1 cellular context compared by ENCODE assay signal in genomic region chr3:51982352-51982837, GRCh38.
TF ChIP-seq lines count a peak whose summit lies in the region.

No MANE protein-coding gene starts in this region.

TF ChIP-seq in HepG2, 621 proteins besides CTCF, POLR2A, EP300 and RAD21 (continued from another document and continues in another):
- TF ChIP-seq AFF4 (CRISPR knock-in tag; IDR thresholded peaks at IDR 0.05) (0 out of 2 replicates have a peak, but pooled peaks have one; percentile 49), PAX8 (CRISPR knock-in tag; IDR thresholded peaks at IDR 0.05; ENCODE audit: borderline replicate concordance) (no peak), TOPORS (CRISPR knock-in tag; IDR thresholded peaks at IDR 0.05) (no peak), NBN (conservative IDR thresholded peaks at IDR 0.05) (no peak), ZNF333 (CRISPR knock-in tag; IDR thresholded peaks at IDR 0.05; ENCODE audit: borderline replicate concordance) (no peak), HNF1A (IDR thresholded peaks at IDR 0.05; ENCODE audit: low read depth) (peak; percentile 27; the same call in 1 of the 2 replicates), HNF1A (CRISPR knock-in tag; IDR thresholded peaks at IDR 0.05; ENCODE audit: borderline replicate concordance) (0 out of 2 replicates have a peak, but pooled peaks have one; percentile 21), ZNF496 (CRISPR knock-in tag; IDR thresholded peaks at IDR 0.05; ENCODE audit: insufficient replicate concordance) (no peak), HCFC1 (IDR thresholded peaks at IDR 0.05; ENCODE audit: low read depth, low read length) (0 out of 2 replicates have a peak, but pooled peaks have one; percentile 7), ZNF282 (IDR thresholded peaks at IDR 0.05; ENCODE audit: partially characterized antibody) (no peak), ZNF720 (CRISPR knock-in tag; IDR thresholded peaks at IDR 0.05) (no peak), ZMAT3 (CRISPR knock-in tag; conservative IDR thresholded peaks at IDR 0.05) (peak; percentile 55; the same call in 1 of the 2 replicates), RXRB (CRISPR knock-in tag; IDR thresholded peaks at IDR 0.05; ENCODE audit: borderline replicate concordance) (peak; percentile 84), REPIN1 (CRISPR knock-in tag; IDR thresholded peaks at IDR 0.05; ENCODE audit: borderline replicate concordance, low read depth) (peak; percentile 34), SIX4 (CRISPR knock-in tag; IDR thresholded peaks at IDR 0.05) (no peak), CBX1 (IDR thresholded peaks at IDR 0.05; ENCODE audit: low read depth) (peak; percentile 80), ATRX (CRISPR knock-in tag; IDR thresholded peaks at IDR 0.05; ENCODE audit: borderline replicate concordance) (no peak), ZFP90 (CRISPR knock-in tag; IDR thresholded peaks at IDR 0.05; ENCODE audit: borderline replicate concordance) (no peak; the same call in 1 of the 2 replicates), KMT2A (CRISPR knock-in tag; IDR thresholded peaks at IDR 0.05) (0 out of 2 replicates have a peak, but pooled peaks have one; percentile 54), NFRKB (IDR thresholded peaks at IDR 0.05) (no peak), TFDP1 (CRISPR knock-in tag; IDR thresholded peaks at IDR 0.05; ENCODE audit: borderline replicate concordance) (0 out of 2 replicates have a peak, but pooled peaks have one; percentile 59), ARNTL (CRISPR knock-in tag; IDR thresholded peaks at IDR 0.05) (peak; percentile 49; the same call in 1 of the 2 replicates), HDAC2 (CRISPR knock-in tag; IDR thresholded peaks at IDR 0.05) (peak; percentile 76; the same call in 1 of the 2 replicates), PAXIP1 (CRISPR knock-in tag; conservative IDR thresholded peaks at IDR 0.05) (peak; percentile 84), MAFK (conservative IDR thresholded peaks at IDR 0.05 in 1 of 2, IDR thresholded peaks at IDR 0.05 in 1 of 2; ENCODE audit: low read length in 2 of 2) (peak; percentile 63 to 75), ESRRA (CRISPR knock-in tag; IDR thresholded peaks at IDR 0.05; ENCODE audit: low read depth) (peak; percentile 79; the same call in 1 of the 2 replicates), AGO1 (IDR thresholded peaks at IDR 0.05; ENCODE audit: low read depth, low read length, poor library complexity, severe bottlenecking) (peak; percentile 19), SP1 (IDR thresholded peaks at IDR 0.05) (no peak), SP1 (CRISPR knock-in tag; IDR thresholded peaks at IDR 0.05) (peak; percentile 68), NR2F1 (CRISPR knock-in tag; IDR thresholded peaks at IDR 0.05) (peak; percentile 24 to 73; a peak in 1 of 4 replicates), ZEB1 (IDR thresholded peaks at IDR 0.05; ENCODE audit: insufficient replicate concordance, low read depth) (peak; percentile 81), SP140L (CRISPR knock-in tag; IDR thresholded peaks at IDR 0.05; ENCODE audit: borderline replicate concordance) (no peak), NR2F6 (IDR thresholded peaks at IDR 0.05) (peak; percentile 61), NR2F6 (CRISPR knock-in tag; IDR thresholded peaks at IDR 0.05) (peak; percentile 86), HMGA1 (CRISPR knock-in tag; conservative IDR thresholded peaks at IDR 0.05) (no peak), ZNF124 (CRISPR knock-in tag; IDR thresholded peaks at IDR 0.05) (peak; percentile 67; the same call in 1 of the 2 replicates), ZKSCAN8 (CRISPR knock-in tag; IDR thresholded peaks at IDR 0.05; ENCODE audit: borderline replicate concordance) (no peak), ZMYM3 (CRISPR knock-in tag; IDR thresholded peaks at IDR 0.05) (peak; percentile 62), PAF1 (CRISPR knock-in tag; IDR thresholded peaks at IDR 0.05) (no peak), HNRNPH1 (optimal IDR thresholded peaks at IDR 0.05; ENCODE audit: low read depth, low read length) (no peak), SAP130 (CRISPR knock-in tag; IDR thresholded peaks at IDR 0.05; ENCODE audit: low read depth) (peak; percentile 92), ZNF263 (CRISPR knock-in tag; IDR thresholded peaks at IDR 0.05) (no peak), GPN1 (CRISPR knock-in tag; IDR thresholded peaks at IDR 0.05; ENCODE audit: borderline replicate concordance) (0 out of 2 replicates have a peak, but pooled peaks have one; percentile 10), CBX5 (CRISPR knock-in tag; IDR thresholded peaks at IDR 0.05; ENCODE audit: borderline replicate concordance) (peak; percentile 90; the same call in 1 of the 2 replicates), U2AF1 (optimal IDR thresholded peaks at IDR 0.05; ENCODE audit: low read depth, low read length) (peak; percentile 63), FOXO1 (CRISPR knock-in tag; IDR thresholded peaks at IDR 0.05) (no peak; the same call in 1 of the 2 replicates), CC2D1A (CRISPR knock-in tag; IDR thresholded peaks at IDR 0.05) (no peak), HNRNPUL1 (IDR thresholded peaks at IDR 0.05; ENCODE audit: low read depth, low read length) (no peak), KMT2B (CRISPR knock-in tag; IDR thresholded peaks at IDR 0.05) (peak; percentile 16; the same call in 1 of the 2 replicates), CCDC6 (CRISPR knock-in tag; IDR thresholded peaks at IDR 0.05) (no peak), ZNF580 (CRISPR knock-in tag; IDR thresholded peaks at IDR 0.05; ENCODE audit: borderline replicate concordance, low read depth) (peak; percentile 88; the same call in 1 of the 2 replicates), SIN3B (IDR thresholded peaks at IDR 0.05; ENCODE audit: low read length) (peak; percentile 50), ZBTB7B (CRISPR knock-in tag; IDR thresholded peaks at IDR 0.05) (peak; percentile 81)
- TF ChIP-seq, protein P1, sequence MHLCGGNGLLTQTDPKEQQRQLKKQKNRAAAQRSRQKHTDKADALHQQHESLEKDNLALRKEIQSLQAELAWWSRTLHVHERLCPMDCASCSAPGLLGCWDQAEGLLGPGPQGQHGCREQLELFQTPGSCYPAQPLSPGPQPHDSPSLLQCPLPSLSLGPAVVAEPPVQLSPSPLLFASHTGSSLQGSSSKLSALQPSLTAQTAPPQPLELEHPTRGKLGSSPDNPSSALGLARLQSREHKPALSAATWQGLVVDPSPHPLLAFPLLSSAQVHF (CRISPR knock-in tag; IDR thresholded peaks at IDR 0.05) = 0 out of 2 replicates have a peak, but pooled peaks have one; percentile 16
- TF ChIP-seq, protein P2, sequence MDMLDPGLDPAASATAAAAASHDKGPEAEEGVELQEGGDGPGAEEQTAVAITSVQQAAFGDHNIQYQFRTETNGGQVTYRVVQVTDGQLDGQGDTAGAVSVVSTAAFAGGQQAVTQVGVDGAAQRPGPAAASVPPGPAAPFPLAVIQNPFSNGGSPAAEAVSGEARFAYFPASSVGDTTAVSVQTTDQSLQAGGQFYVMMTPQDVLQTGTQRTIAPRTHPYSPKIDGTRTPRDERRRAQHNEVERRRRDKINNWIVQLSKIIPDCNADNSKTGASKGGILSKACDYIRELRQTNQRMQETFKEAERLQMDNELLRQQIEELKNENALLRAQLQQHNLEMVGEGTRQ (IDR thresholded peaks at IDR 0.05; ENCODE audit: low read depth, low read length) = no peak
- TF ChIP-seq, protein P2 (CRISPR knock-in tag; IDR thresholded peaks at IDR 0.05; ENCODE audit: borderline replicate concordance) = no peak
- TF ChIP-seq, protein P3, sequence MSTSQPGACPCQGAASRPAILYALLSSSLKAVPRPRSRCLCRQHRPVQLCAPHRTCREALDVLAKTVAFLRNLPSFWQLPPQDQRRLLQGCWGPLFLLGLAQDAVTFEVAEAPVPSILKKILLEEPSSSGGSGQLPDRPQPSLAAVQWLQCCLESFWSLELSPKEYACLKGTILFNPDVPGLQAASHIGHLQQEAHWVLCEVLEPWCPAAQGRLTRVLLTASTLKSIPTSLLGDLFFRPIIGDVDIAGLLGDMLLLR (CRISPR knock-in tag; IDR thresholded peaks at IDR 0.05) = peak; percentile 51; the same call in 1 of the 2 replicates
